In genomic region chr16:23694707-23695373, GRCh38 we compare ENCODE assay signal across 1 cellular context.
TF ChIP-seq lines count a peak whose summit lies in the region.

No MANE protein-coding gene starts in this region.

TF ChIP-seq in HepG2, 621 proteins besides CTCF, POLR2A, EP300 and RAD21 (continued from another document and continues in another):
- TF ChIP-seq KLF9 (CRISPR knock-in tag; IDR thresholded peaks at IDR 0.05; ENCODE audit: low read depth) (no peak), TFAP4 (IDR thresholded peaks at IDR 0.05; ENCODE audit: borderline replicate concordance, low read depth) (peak; percentile 95), NR1H2 (CRISPR knock-in tag; IDR thresholded peaks at IDR 0.05; ENCODE audit: borderline replicate concordance, low read depth) (no peak), MYPOP (CRISPR knock-in tag; IDR thresholded peaks at IDR 0.05) (no peak), ARNT2 (CRISPR knock-in tag; IDR thresholded peaks at IDR 0.05; ENCODE audit: low read depth) (0 out of 2 replicates have a peak, but pooled peaks have one; percentile 57), ZNF883 (CRISPR knock-in tag; IDR thresholded peaks at IDR 0.05; ENCODE audit: not compliant biosample characterization) (no peak), PHF20 (CRISPR knock-in tag; IDR thresholded peaks at IDR 0.05) (peak; percentile 67; the same call in 1 of the 2 replicates), SAP130 (CRISPR knock-in tag; IDR thresholded peaks at IDR 0.05; ENCODE audit: low read depth) (peak; percentile 68), MAX (IDR thresholded peaks at IDR 0.05) (peak; percentile 57; the same call in 1 of the 2 replicates), SKI (IDR thresholded peaks at IDR 0.05; ENCODE audit: partially characterized antibody) (peak; percentile 74), ASH2L (IDR thresholded peaks at IDR 0.05; ENCODE audit: insufficient read length, low read depth, low read length) (peak; percentile 64), ZBTB10 (CRISPR knock-in tag; IDR thresholded peaks at IDR 0.05; ENCODE audit: borderline replicate concordance) (no peak), MXD3 (CRISPR knock-in tag; IDR thresholded peaks at IDR 0.05) (peak; percentile 27; the same call in 1 of the 2 replicates), KDM1A (CRISPR knock-in tag; IDR thresholded peaks at IDR 0.05) (no peak), KDM2A (CRISPR knock-in tag; IDR thresholded peaks at IDR 0.05; ENCODE audit: borderline replicate concordance, low read depth) (no peak), ZFY (CRISPR knock-in tag; IDR thresholded peaks at IDR 0.05) (peak; percentile 73), RCOR2 (CRISPR knock-in tag; IDR thresholded peaks at IDR 0.05) (no peak), PPARG (CRISPR knock-in tag; conservative IDR thresholded peaks at IDR 0.05) (no peak), MAFG (CRISPR knock-in tag; IDR thresholded peaks at IDR 0.05) (no peak), ETS1 (CRISPR knock-in tag; IDR thresholded peaks at IDR 0.05) (no peak), NFIC (IDR thresholded peaks at IDR 0.05; ENCODE audit: low read length) (no peak), KAT8 (CRISPR knock-in tag; IDR thresholded peaks at IDR 0.05) (peak; percentile 25; the same call in 1 of the 2 replicates), SMAD9 (CRISPR knock-in tag; IDR thresholded peaks at IDR 0.05) (no peak), REPIN1 (CRISPR knock-in tag; IDR thresholded peaks at IDR 0.05; ENCODE audit: borderline replicate concordance, low read depth) (peak; percentile 87), ZNF691 (CRISPR knock-in tag; IDR thresholded peaks at IDR 0.05; ENCODE audit: borderline replicate concordance, low read depth) (peak; percentile 72), PRMT3 (CRISPR knock-in tag; IDR thresholded peaks at IDR 0.05; ENCODE audit: borderline replicate concordance, low read depth) (no peak), XRCC5 (optimal IDR thresholded peaks at IDR 0.05; ENCODE audit: low read length) (peak; percentile 89), SYNCRIP (IDR thresholded peaks at IDR 0.05; ENCODE audit: insufficient read depth, low read depth, low read length) (no peak), HHEX (CRISPR knock-in tag; IDR thresholded peaks at IDR 0.05) (0 out of 2 replicates have a peak, but pooled peaks have one; percentile 12), AHDC1 (CRISPR knock-in tag; IDR thresholded peaks at IDR 0.05; ENCODE audit: borderline replicate concordance) (no peak), ZNF619 (CRISPR knock-in tag; IDR thresholded peaks at IDR 0.05) (no peak), KAT2B (IDR thresholded peaks at IDR 0.05; ENCODE audit: borderline replicate concordance, low read depth, low read length) (no peak), PAX8 (CRISPR knock-in tag; IDR thresholded peaks at IDR 0.05; ENCODE audit: borderline replicate concordance) (0 out of 2 replicates have a peak, but pooled peaks have one; percentile 90), TOPORS (CRISPR knock-in tag; IDR thresholded peaks at IDR 0.05) (peak; percentile 84), BRCA1 (CRISPR knock-in tag; IDR thresholded peaks at IDR 0.05) (no peak), NFKB2 (CRISPR knock-in tag; IDR thresholded peaks at IDR 0.05; ENCODE audit: borderline replicate concordance) (peak; percentile 50; the same call in 1 of the 2 replicates), ZNF839 (CRISPR knock-in tag; IDR thresholded peaks at IDR 0.05; ENCODE audit: borderline replicate concordance) (peak; percentile 93; the same call in 1 of the 2 replicates), ZNF780A (CRISPR knock-in tag; IDR thresholded peaks at IDR 0.05) (0 out of 2 replicates have a peak, but pooled peaks have one; percentile 32), ZSCAN25 (CRISPR knock-in tag; IDR thresholded peaks at IDR 0.05) (peak; percentile 69; the same call in 1 of the 2 replicates), ETV6 (CRISPR knock-in tag; conservative IDR thresholded peaks at IDR 0.05) (0 out of 2 replicates have a peak, but pooled peaks have one; percentile 14), DDIT3 (CRISPR knock-in tag; IDR thresholded peaks at IDR 0.05) (no peak), ZNF782 (CRISPR knock-in tag; IDR thresholded peaks at IDR 0.05; ENCODE audit: borderline replicate concordance) (peak; percentile 78; the same call in 1 of the 2 replicates), ZSCAN22 (CRISPR knock-in tag; IDR thresholded peaks at IDR 0.05) (peak; percentile 55; the same call in 1 of the 2 replicates), NFKBIZ (CRISPR knock-in tag; IDR thresholded peaks at IDR 0.05) (no peak), RELA (CRISPR knock-in tag; IDR thresholded peaks at IDR 0.05) (no peak), CEBPZ (IDR thresholded peaks at IDR 0.05; ENCODE audit: low read length) (no peak), ZNF296 (CRISPR knock-in tag; conservative IDR thresholded peaks at IDR 0.05) (no peak), SP4 (CRISPR knock-in tag; IDR thresholded peaks at IDR 0.05) (peak; percentile 76), FOSL2 (CRISPR knock-in tag; IDR thresholded peaks at IDR 0.05) (0 out of 2 replicates have a peak, but pooled peaks have one; percentile 4), GATAD1 (CRISPR knock-in tag; IDR thresholded peaks at IDR 0.05) (no peak), HOXA5 (CRISPR knock-in tag; IDR thresholded peaks at IDR 0.05) (no peak), ZNF670 (CRISPR knock-in tag; IDR thresholded peaks at IDR 0.05; ENCODE audit: borderline replicate concordance) (no peak)
